Comparison of ENCODE assay signal across 8 cellular contexts in genomic region chr12:52036587-52037171, GRCh38. TPM values are rescaled to one million over a fixed set of nuclear protein-coding genes. Genes with fewer than 3 reads are reported as not detected.
DNase-seq lines count a peak whose midpoint lies in the region; ATAC-seq, FAIRE-seq and TF ChIP-seq lines count a peak whose summit lies in the region.

No MANE protein-coding gene starts in this region.

- POLR2A ChIA-PET in endothelial cell of umbilical vein (lab: Charles Lee) = interaction anchor here (1.0 kb wide), 1 partner anchor 30 kb away, joined by 5 read pairs; the partner anchor contains the start of gene TAMALIN

- in situ Hi-C loops in GM13976 (cut with MboI; ENCODE audit: low sequenced_read_pairs, unreplicated experiment) = no loop called here

- ATAC-seq in HG02981 (IDR thresholded peaks at IDR 0.05; ENCODE audit: unreplicated experiment) = peak; percentile 33
- ATAC-seq in HG02678 (IDR thresholded peaks at IDR 0.05; ENCODE audit: unreplicated experiment) = no peak

- H3K27me3 ChIP-seq in endothelial cell of umbilical vein (ENCODE audit: control insufficient read depth in 2 of 2, insufficient read depth in 2 of 2, low read length in 2 of 2) = no peaks in the 10 kb centered on the region

- no peaks in the 10 kb centered on the region for H3K36me3 ChIP-seq in endothelial cell of umbilical vein (ENCODE audit: control insufficient read depth in 2 of 2, extremely low read depth in 1 of 2, insufficient read depth in 2 of 2, low read length in 2 of 2)

- H3K4me1 ChIP-seq in endothelial cell of umbilical vein (ENCODE audit: control insufficient read depth, extremely low read depth, insufficient read depth, low read length) = peaks cover 26% of the 10 kb centered on the region

- CTCF ChIA-PET in endothelial cell of umbilical vein (lab: Charles Lee) = interaction anchor here (1.0 to 8.7 kb wide), 4 partner anchors 11 to 33 kb away, joined by 4 to 67 read pairs (median 4); partner anchors contain the start of genes ATG101 and NR4A1

- no peak for TF ChIP-seq CTCF in GM13976 (IDR thresholded peaks at IDR 0.05; ENCODE audit: borderline replicate concordance, control extremely low read depth, extremely low read depth, insufficient read depth, missing control alignments)
- TF ChIP-seq CTCF in endothelial cell of umbilical vein (IDR thresholded peaks at IDR 0.05; ENCODE audit: extremely low read depth in 1 of 2, insufficient read depth in 1 of 2, low read depth in 1 of 2, low read length in 2 of 2) = no peak

- H4K20me1 ChIP-seq in endothelial cell of umbilical vein (replicated peaks; ENCODE audit: control insufficient read depth, extremely low read depth, insufficient read depth, low read length) = no peaks in the 10 kb centered on the region

- TSS peak; percentile 61 for BruUV-seq in endothelial cell of umbilical vein (replicated peaks; lab: Mats Ljungman, UMichigan)

- intact Hi-C loops in endothelial cell of umbilical vein (cut with micrococcal nuclease) = loop anchor here (1.0 kb wide), 2 partner anchors 15 to 28 kb away; partner anchors contain the start of gene NR4A1

- H3K4me3 ChIP-seq in endothelial cell of umbilical vein (replicated peaks in 1 of 3; ENCODE audit: insufficient read depth in 1 of 3, low read depth in 1 of 3, low read length in 3 of 3) = peak overlapping the region in 1 of 3 experiments; percentile 41

- peak overlapping the region; percentile 48 for H3K27ac ChIP-seq in endothelial cell of umbilical vein (ENCODE audit: insufficient read depth, low read depth, low read length)

- no peaks in the 10 kb centered on the region for H3K79me2 ChIP-seq in endothelial cell of umbilical vein (ENCODE audit: control insufficient read depth, insufficient read depth, low read length)

- DNase-seq in GM13976 (ENCODE audit: low spot score) = peak; percentile 86
- peak; percentile 30 for DNase-seq in NCI-H748 treated with DMSO at 0.1 percent for 48 hours (lab: John Stamatoyannopoulos, UW)
- peak; percentile 70 for DNase-seq in activated T-cell treated with anti-CD3 and anti-CD28 coated beads for 24 hours (ENCODE audit: low read depth)
- peak; percentile 66 for DNase-seq in endothelial cell of umbilical vein (ENCODE audit: low read depth, low spot score)
- DNase-seq in middle frontal gyrus (ENCODE audit: extremely low spot score, low spot score) = peak; percentile 74
- peak; percentile 73 for DNase-seq in stimulated activated CD8-positive, alpha-beta memory T cell treated with anti-CD3 and anti-CD28 coated beads, Interleukin-4, amount 100 ng/mL, for 24 hours (ENCODE audit: low read depth)

- H3K9ac ChIP-seq in endothelial cell of umbilical vein (replicated peaks; ENCODE audit: extremely low read depth, insufficient read depth, low read length) = peak overlapping the region; percentile 72

- peak overlapping the region; percentile 37 for H3K4me2 ChIP-seq in endothelial cell of umbilical vein (ENCODE audit: insufficient read depth, low read length)

- no peaks in the 10 kb centered on the region for H3K9me3 ChIP-seq in endothelial cell of umbilical vein (replicated peaks; ENCODE audit: control insufficient read depth, insufficient read depth, low read length)

- no peak overlapping the region for H2AFZ ChIP-seq in endothelial cell of umbilical vein (ENCODE audit: low read depth, low read length)

- TF ChIP-seq POLR2A in endothelial cell of umbilical vein (IDR thresholded peaks at IDR 0.05; ENCODE audit: low read depth, low read length) = no peak

- dilution Hi-C loops in endothelial cell of umbilical vein (cut with MboI; ENCODE audit: extremely low pct_ligation_motif_present, low sequenced_read_pairs) = no loop called here

- peak; percentile 61 for FAIRE-seq in endothelial cell of umbilical vein (lab: Jason Lieb, UNC)

- H3K9me1 ChIP-seq in endothelial cell of umbilical vein (replicated peaks; ENCODE audit: control insufficient read depth, extremely low read depth, insufficient read depth, low read length) = no peaks in the 10 kb centered on the region

TF ChIP-seq in endothelial cell of umbilical vein, 7 proteins besides CTCF, POLR2A, EP300 and RAD21:
- TF ChIP-seq POLR2AphosphoS5 (IDR thresholded peaks at IDR 0.05; ENCODE audit: insufficient read depth, low read depth, low read length) (peak; percentile 78), FOS (IDR thresholded peaks at IDR 0.05; ENCODE audit: borderline replicate concordance, insufficient read depth, low read length) (no peak)

RNA-seq across cellular contexts. Expression of gene NR4A1, which starts 14.6 kb away (rescaled TPM):
- total RNA-seq in endothelial cell of umbilical vein = 6.8 and 10.2 TPM in 2 replicates
- polyA plus RNA-seq in endothelial cell of umbilical vein = 13.4 and 18.2 TPM in 2 replicates
- 7.8 and 14.6 TPM in 2 replicates for polyA plus RNA-seq in endothelial cell of umbilical vein (2011; cell fraction: cytosol; rRNA removed)
- 58.3 and 72.6 TPM in 2 replicates for polyA plus RNA-seq in endothelial cell of umbilical vein (2011; cell fraction: nucleus; rRNA removed)
- 10.3 and 10.5 TPM in 2 replicates for polyA plus RNA-seq in endothelial cell of umbilical vein (2012)
- 3.8 and 7.3 TPM in 2 replicates for polyA minus RNA-seq in endothelial cell of umbilical vein
- 70.1 TPM for polyA minus RNA-seq in endothelial cell of umbilical vein (2011; cell fraction: cytosol; rRNA and poly(A)+ RNA removed)
- polyA minus RNA-seq in endothelial cell of umbilical vein (2011; cell fraction: nucleus; rRNA and poly(A)+ RNA removed) = 26.7 and 42.7 TPM in 2 replicates

RNA-seq across cellular contexts. Expression of gene TAMALIN, which starts 29.9 kb away (rescaled TPM):
- 87.5 and 88.4 TPM in 2 replicates for total RNA-seq in endothelial cell of umbilical vein
- polyA plus RNA-seq in endothelial cell of umbilical vein = 50.0 and 53.3 TPM in 2 replicates
- polyA plus RNA-seq in endothelial cell of umbilical vein (2011; cell fraction: cytosol; rRNA removed) = 42.2 and 64.7 TPM in 2 replicates
- 85.1 and 86.5 TPM in 2 replicates for polyA plus RNA-seq in endothelial cell of umbilical vein (2011; cell fraction: nucleus; rRNA removed)
- polyA plus RNA-seq in endothelial cell of umbilical vein (2012) = 68.4 and 77.9 TPM in 2 replicates
- 42.6 and 64.3 TPM in 2 replicates for polyA minus RNA-seq in endothelial cell of umbilical vein
- 0.51 TPM for polyA minus RNA-seq in endothelial cell of umbilical vein (2011; cell fraction: cytosol; rRNA and poly(A)+ RNA removed)
- polyA minus RNA-seq in endothelial cell of umbilical vein (2011; cell fraction: nucleus; rRNA and poly(A)+ RNA removed) = 27.5 and 38.0 TPM in 2 replicates

RNA-seq across cellular contexts. Expression of gene ATG101, which starts 33.1 kb away (rescaled TPM):
- total RNA-seq in endothelial cell of umbilical vein = 41.6 and 43.3 TPM in 2 replicates
- 67.5 and 78.4 TPM in 2 replicates for polyA plus RNA-seq in endothelial cell of umbilical vein
- 82.7 and 95.4 TPM in 2 replicates for polyA plus RNA-seq in endothelial cell of umbilical vein (2011; cell fraction: cytosol; rRNA removed)
- 56.4 and 61.2 TPM in 2 replicates for polyA plus RNA-seq in endothelial cell of umbilical vein (2011; cell fraction: nucleus; rRNA removed)
- polyA plus RNA-seq in endothelial cell of umbilical vein (2012) = 48.8 and 54.3 TPM in 2 replicates
- 51.6 and 70.4 TPM in 2 replicates for polyA minus RNA-seq in endothelial cell of umbilical vein
- 44.9 TPM for polyA minus RNA-seq in endothelial cell of umbilical vein (2011; cell fraction: cytosol; rRNA and poly(A)+ RNA removed)
- polyA minus RNA-seq in endothelial cell of umbilical vein (2011; cell fraction: nucleus; rRNA and poly(A)+ RNA removed) = 18.7 and 25.5 TPM in 2 replicates

RNA-seq across cellular contexts. Expression of gene SMIM41, which starts 42.8 kb away (rescaled TPM):
- total RNA-seq in endothelial cell of umbilical vein = not detected in 2 replicates
- not detected in 2 replicates for polyA plus RNA-seq in endothelial cell of umbilical vein
- not detected in 2 replicates for polyA plus RNA-seq in endothelial cell of umbilical vein (2011; cell fraction: cytosol; rRNA removed)
- polyA plus RNA-seq in endothelial cell of umbilical vein (2011; cell fraction: nucleus; rRNA removed) = not detected in 2 replicates
- not detected in 2 replicates for polyA plus RNA-seq in endothelial cell of umbilical vein (2012)
- polyA minus RNA-seq in endothelial cell of umbilical vein = not detected in 2 replicates
- not detected for polyA minus RNA-seq in endothelial cell of umbilical vein (2011; cell fraction: cytosol; rRNA and poly(A)+ RNA removed)
- not detected in 2 replicates for polyA minus RNA-seq in endothelial cell of umbilical vein (2011; cell fraction: nucleus; rRNA and poly(A)+ RNA removed)

Comparison
In these comparisons a context has a peak if more than half of its experiments do, and no peak if none do; other contexts are left out.
1. DNase-seq: peak in every context shown above with its lines; median percentile 86 in GM13976; 74 in middle frontal gyrus; 73 in stimulated activated CD8-positive, alpha-beta memory T cell treated with anti-CD3 and anti-CD28 coated beads, Interleukin-4, amount 100 ng/mL, for 24 hours; 70 in activated T-cell treated with anti-CD3 and anti-CD28 coated beads for 24 hours; 66 in endothelial cell of umbilical vein; 30 in NCI-H748 treated with DMSO at 0.1 percent for 48 hours.